1 cellular context compared by ENCODE assay signal in the genomic region with DNA sequence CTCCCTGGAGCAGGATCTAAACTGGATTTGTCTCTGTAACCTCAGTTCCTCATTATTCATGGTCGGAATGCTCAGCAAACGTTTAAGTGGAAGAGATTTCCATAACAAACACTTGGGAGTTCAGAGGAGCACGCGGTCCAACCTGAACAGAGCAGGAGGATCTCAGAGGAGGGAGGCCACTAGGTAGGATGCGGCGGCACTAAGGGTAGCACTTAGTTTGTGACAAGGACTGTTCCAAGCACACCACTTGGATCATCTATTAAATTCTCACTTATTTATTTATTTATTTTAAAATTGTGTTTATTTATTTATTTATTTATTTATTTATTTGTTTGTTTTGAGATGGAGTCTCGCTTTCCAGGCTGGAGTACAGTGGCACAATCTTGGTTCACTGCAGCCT.
TF ChIP-seq lines count a peak whose summit lies in the region.

No MANE protein-coding gene starts in this region.

TF ChIP-seq in IMR-90, 13 proteins besides CTCF, POLR2A, EP300 and RAD21:
- no peak for TF ChIP-seq RFX5 (IDR thresholded peaks at IDR 0.05; ENCODE audit: low read depth, low read length)
TF ChIP-seq in IMR-90: peak in this region for 0.
